ENCODE assay signal across 10 cellular contexts in the genomic region with DNA sequence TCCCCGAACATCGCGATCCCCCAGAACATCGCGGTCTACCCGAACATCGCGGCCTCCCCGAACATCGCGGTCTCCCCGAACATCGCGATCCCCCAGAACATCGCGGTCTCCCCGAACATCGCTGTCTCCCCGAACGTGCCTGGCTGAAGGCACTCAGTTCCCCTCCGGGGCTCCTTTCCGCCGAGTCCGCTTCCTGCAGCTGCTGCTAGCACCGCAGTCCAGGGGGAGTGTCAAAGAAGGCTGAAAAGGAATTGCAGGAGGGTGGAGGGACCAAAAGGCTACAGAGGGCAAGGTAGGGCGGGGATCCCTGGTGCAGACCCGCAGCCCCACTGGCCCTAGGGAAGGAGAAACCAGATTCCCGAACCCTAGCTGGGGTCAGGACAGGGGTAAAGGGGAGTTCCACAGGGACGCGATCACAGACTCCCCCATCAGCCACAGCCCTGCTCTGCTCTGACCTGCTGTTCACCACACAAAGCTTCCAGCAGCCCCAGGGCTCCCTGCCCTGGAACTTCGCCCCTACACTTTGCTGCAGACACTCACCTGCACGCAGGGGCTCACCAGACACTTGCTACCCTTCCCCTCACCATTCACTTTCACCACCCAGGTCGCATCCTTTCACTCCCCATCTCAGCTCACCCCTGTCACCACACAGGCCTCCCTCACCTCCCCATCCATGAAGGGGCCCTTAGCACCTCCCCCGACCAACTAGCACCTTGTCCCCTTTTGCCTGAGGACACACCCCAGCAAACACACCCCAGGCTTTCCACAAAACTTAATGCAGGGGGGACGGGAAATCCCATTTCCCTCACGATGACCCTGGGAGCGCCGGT. TPM values are rescaled to one million over a fixed set of nuclear protein-coding genes. Genes with fewer than 3 reads are reported as not detected.
DNase-seq lines count a peak whose midpoint lies in the region; ATAC-seq and TF ChIP-seq lines count a peak whose summit lies in the region.
"Had no signal": no experiment of that assay in that cellular context is flagged by ENCODE, and none has a peak within 500 bp of the region (broad histone marks: within the 10 kb centered on the region; RNA-seq: fewer than 3 reads in every experiment).

No MANE protein-coding gene starts in this region.

- H3K18ac ChIP-seq in mesendoderm (ENCODE audit: low read length), result no peak overlapping the region

- no peaks in the 10 kb centered on the region for H3K36me3 Mint-ChIP-seq in IgD-negative memory B cell

- peak overlapping the region; percentile 87 to 99 (median 95) for H3K4me3 Mint-ChIP-seq in IgD-negative memory B cell

- H3K27ac ChIP-seq in A673 (ENCODE audit: low read depth, low read length, poor library complexity, severe bottlenecking) (no peak overlapping the region), brain microvascular endothelial cell (no peak overlapping the region), mesendoderm (ENCODE audit: low read depth, low read length) (no peak overlapping the region)
- H3K27ac ChIP-seq: thyroid gland had no signal

- peak overlapping the region; percentile 88 for H3K56ac ChIP-seq in mesendoderm (ENCODE audit: low read length)

- H3K36me3 ChIP-seq in A673 (ENCODE audit: insufficient read depth, low read length, poor library complexity, severe bottlenecking) (no peaks in the 10 kb centered on the region), brain microvascular endothelial cell (replicated peaks) (no peaks in the 10 kb centered on the region), mesendoderm (ENCODE audit: control insufficient read depth, insufficient read depth, low read length) (no peaks in the 10 kb centered on the region)
- H3K36me3 ChIP-seq: thyroid gland had no signal

- peak overlapping the region; percentile 56 for H3K4me3 ChIP-seq in A673 (ENCODE audit: low read depth, low read length, poor library complexity, severe bottlenecking)
- peak overlapping the region; percentile 49 for H3K4me3 ChIP-seq in brain microvascular endothelial cell (ENCODE audit: low read depth, low read length)
- H3K4me3 ChIP-seq in mesendoderm (ENCODE audit: low read length), result no peak overlapping the region

- peaks cover 18% of the 10 kb centered on the region for H3K27me3 ChIP-seq in A673 (replicated peaks; ENCODE audit: insufficient read depth, low read depth, low read length, poor library complexity)
- peaks cover 23% of the 10 kb centered on the region for H3K27me3 ChIP-seq in brain microvascular endothelial cell (replicated peaks)
- H3K27me3 ChIP-seq in mesendoderm (ENCODE audit: insufficient read depth, low read length, poor library complexity), result peaks cover 26% of the 10 kb centered on the region

- peaks cover 7% of the 10 kb centered on the region for H3K4me1 ChIP-seq in A673 (ENCODE audit: insufficient read depth, low read length, poor library complexity, severe bottlenecking)
- no peaks in the 10 kb centered on the region for H3K4me1 ChIP-seq in mesendoderm (ENCODE audit: control insufficient read depth, low read depth, low read length)

- no peak overlapping the region for H4K8ac ChIP-seq in mesendoderm (ENCODE audit: low read depth, low read length)

- H3K9ac ChIP-seq in mesendoderm (ENCODE audit: low read length), result peak overlapping the region; percentile 38

- no peak overlapping the region for H2AK5ac ChIP-seq in mesendoderm (ENCODE audit: low read length)

- peak overlapping the region; percentile 46 for H3K4me2 ChIP-seq in mesendoderm (ENCODE audit: low read length)

- TF ChIP-seq CTCF in A673 (conservative IDR thresholded peaks at IDR 0.05; ENCODE audit: low read depth, low read length), result no peak
- TF ChIP-seq CTCF in brain microvascular endothelial cell (IDR thresholded peaks at IDR 0.05; ENCODE audit: low read depth, low read length, missing control alignments), result no peak

- WGBS in mesendoderm (ENCODE audit: extremely low coverage, insufficient coverage, low lambda C conversion rate), result no CpG with 5 or more reads among the region's 38 CpGs

- CTCF ChIA-PET in A673 (lab: Charles Lee), result no interaction called here

- H4K5ac ChIP-seq in mesendoderm (ENCODE audit: low read length), result no peak overlapping the region

- peak overlapping the region; percentile 2 to 94 (median 86) for H3K27ac Mint-ChIP-seq in IgD-negative memory B cell

- no peak overlapping the region for H2BK15ac ChIP-seq in mesendoderm (replicated peaks; ENCODE audit: low read depth)

- no peaks in the 10 kb centered on the region for H3K9me3 ChIP-seq in A673 (ENCODE audit: low read depth, low read length, poor library complexity, severe bottlenecking)
- H3K9me3 ChIP-seq: thyroid gland had no signal

- ATAC-seq in GM21526 (IDR thresholded peaks at IDR 0.05; ENCODE audit: low FRiP score, unreplicated experiment) (no peak), GM21423 (IDR thresholded peaks at IDR 0.05; ENCODE audit: unreplicated experiment) (no peak)

- H3K4ac ChIP-seq in mesendoderm (ENCODE audit: low read depth, low read length), result no peak overlapping the region

- intact Hi-C loops in A673 (cut with micrococcal nuclease; ENCODE audit: unreplicated experiment), result no loop called here

- H3K9me3 Mint-ChIP-seq in IgD-negative memory B cell, result no peaks in the 10 kb centered on the region

- H2BK120ac ChIP-seq in mesendoderm (ENCODE audit: low read depth, low read length), result no peak overlapping the region

- no peak overlapping the region for H3K23ac ChIP-seq in mesendoderm (ENCODE audit: low read length)

- H3K79me2 ChIP-seq in mesendoderm (ENCODE audit: control insufficient read depth, insufficient read depth, low read length), result no peaks in the 10 kb centered on the region

- H3K79me1 ChIP-seq in mesendoderm (ENCODE audit: low read length), result no peaks in the 10 kb centered on the region

- peaks cover 11 to 12% (median 12%) of the 10 kb centered on the region in 3 donors for H3K4me1 Mint-ChIP-seq in IgD-negative memory B cell

- POLR2A ChIA-PET in A673 (lab: Charles Lee; ENCODE audit: low non-redundant PET), result no interaction called here

- BruUV-seq in A673 (replicated peaks; lab: Mats Ljungman, UMichigan), result no TSS peak

- H2BK5ac ChIP-seq in mesendoderm (ENCODE audit: low read length), result no peak overlapping the region

- in situ Hi-C loops in brain microvascular endothelial cell (cut with HindIII; ENCODE audit: low pct_ligation_motif_present, low sequenced_read_pairs), result no loop called here

- DNase-seq in A673 (ENCODE audit: low spot score), result no peak
- no peak for DNase-seq in brain microvascular endothelial cell
- peak; percentile 46 for DNase-seq in mesendoderm
- no peak for DNase-seq in LoVo (ENCODE audit: low spot score)
- DNase-seq in COLO829 (ENCODE audit: low spot score), result no peak
- DNase-seq: NCI-H226 had no signal

- H3K27me3 Mint-ChIP-seq in IgD-negative memory B cell, result peaks cover 72% of the 10 kb centered on the region

RNA-seq across cellular contexts. Expression of gene ULBP1, which starts 1.7 kb away (rescaled TPM):
- total RNA-seq in A673 (2021), result 5.2 and 7.0 TPM in 2 replicates
- polyA plus RNA-seq in IgD-negative memory B cell, result not detected
- polyA plus RNA-seq in mesendoderm (2013, experiment 1 of 2), result 1.2 TPM
- 1.2 TPM for polyA plus RNA-seq in mesendoderm (2013, experiment 2 of 2)

RNA-seq across cellular contexts. Expression of gene ULBP2, which starts 23.6 kb away (rescaled TPM):
- total RNA-seq in A673 (2021), result 2.6 and 4.2 TPM in 2 replicates
- polyA plus RNA-seq in IgD-negative memory B cell, result 0.33 TPM
- 0.14 TPM for polyA plus RNA-seq in mesendoderm (2013, experiment 1 of 2)
- polyA plus RNA-seq in mesendoderm (2013, experiment 2 of 2), result 0.15 TPM

RNA-seq across cellular contexts. Expression of gene RAET1G, which starts 42.5 kb away (rescaled TPM):
- 0.45 TPM in 1 of 2 replicates, not detected in the other for total RNA-seq in A673 (2021)
- polyA plus RNA-seq in IgD-negative memory B cell, result not detected
- 0.03 TPM for polyA plus RNA-seq in mesendoderm (2013, experiment 1 of 2)
- not detected for polyA plus RNA-seq in mesendoderm (2013, experiment 2 of 2)

RNA-seq across cellular contexts. Expression of gene RAET1L, which starts 59.9 kb away (rescaled TPM):
- total RNA-seq in A673 (2021), result not detected in 2 replicates
- not detected for polyA plus RNA-seq in IgD-negative memory B cell
- polyA plus RNA-seq in mesendoderm (2013, experiment 1 of 2), result not detected
- polyA plus RNA-seq in mesendoderm (2013, experiment 2 of 2), result not detected
- total RNA-seq: thyroid gland had no signal
